Comparison of ENCODE assay signal across 8 cellular contexts in the genomic region with DNA sequence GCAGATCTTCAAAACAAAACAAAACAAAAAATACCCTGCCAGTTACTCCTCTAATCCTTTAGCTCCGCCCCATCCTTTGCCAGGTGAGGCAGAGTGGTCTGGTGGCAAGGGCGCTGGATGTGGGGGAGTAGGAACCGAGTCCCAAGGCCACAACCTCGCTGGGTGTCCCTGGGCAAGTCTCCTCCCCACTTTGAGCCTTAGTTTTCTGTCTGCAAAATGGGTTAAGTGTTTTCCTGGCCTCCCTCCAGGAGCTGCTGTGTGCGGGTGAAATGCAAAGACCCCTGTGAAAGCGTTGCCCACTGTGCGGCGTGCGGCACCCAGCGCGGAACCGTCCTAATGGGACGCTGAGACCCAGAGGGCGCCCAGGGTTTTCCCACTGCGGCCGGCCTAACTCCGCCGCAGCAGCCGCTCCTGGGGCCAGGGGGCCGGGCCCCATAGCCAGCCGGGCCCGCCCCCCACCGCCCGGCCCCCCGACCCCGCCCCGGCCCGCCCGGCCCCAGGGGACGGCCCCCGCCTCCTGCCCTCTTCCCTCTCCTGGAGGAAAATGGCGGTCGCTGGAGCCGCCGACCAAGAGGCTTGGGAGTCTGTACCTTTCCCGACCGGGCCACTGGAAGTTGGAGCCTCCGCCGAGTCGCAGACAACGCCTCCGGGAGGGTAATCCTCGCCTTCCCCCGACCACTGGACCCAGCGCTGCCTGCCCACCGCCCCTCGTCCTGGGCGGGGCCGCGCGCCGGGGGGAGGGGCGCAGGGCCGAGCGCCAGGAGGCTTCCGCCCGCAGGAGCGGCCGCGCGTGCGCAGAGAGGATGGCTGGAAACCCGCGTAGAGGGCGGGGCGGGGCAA. TPM values are rescaled to one million over a fixed set of nuclear protein-coding genes. Genes with fewer than 3 reads are reported as not detected.
DNase-seq lines count a peak whose midpoint lies in the region; ATAC-seq, FAIRE-seq and TF ChIP-seq lines count a peak whose summit lies in the region.

A gene with protein sequence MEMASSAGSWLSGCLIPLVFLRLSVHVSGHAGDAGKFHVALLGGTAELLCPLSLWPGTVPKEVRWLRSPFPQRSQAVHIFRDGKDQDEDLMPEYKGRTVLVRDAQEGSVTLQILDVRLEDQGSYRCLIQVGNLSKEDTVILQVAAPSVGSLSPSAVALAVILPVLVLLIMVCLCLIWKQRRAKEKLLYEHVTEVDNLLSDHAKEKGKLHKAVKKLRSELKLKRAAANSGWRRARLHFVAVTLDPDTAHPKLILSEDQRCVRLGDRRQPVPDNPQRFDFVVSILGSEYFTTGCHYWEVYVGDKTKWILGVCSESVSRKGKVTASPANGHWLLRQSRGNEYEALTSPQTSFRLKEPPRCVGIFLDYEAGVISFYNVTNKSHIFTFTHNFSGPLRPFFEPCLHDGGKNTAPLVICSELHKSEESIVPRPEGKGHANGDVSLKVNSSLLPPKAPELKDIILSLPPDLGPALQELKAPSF (plus strand): TSS at position 523 of the 840 bp plus-strand sequence. CDS start 13,327 bp downstream, outside the sequence.
A gene with protein sequence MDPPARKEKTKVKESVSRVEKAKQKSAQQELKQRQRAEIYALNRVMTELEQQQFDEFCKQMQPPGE (minus strand): TSS at position 798 of the 840 bp plus-strand sequence. CDS start 853 bp downstream, outside the sequence.

- H3K4me2 ChIP-seq in SK-N-SH: peak within 1 kb of the TSS; percentile 87

- H3K27me3 ChIP-seq in SK-N-SH (ENCODE audit: insufficient read depth) (no peaks in the 10 kb centered on the region), pancreas (no peaks in the 10 kb centered on the region), thymus (ENCODE audit: control insufficient read depth, insufficient read depth) (no peaks in the 10 kb centered on the region)

- H3K27ac ChIP-seq in SK-N-SH (ENCODE audit: low read depth in 2 of 2, low read length in 1 of 2): peak within 1 kb of the TSS; percentile 98 to 99
- H3K27ac ChIP-seq in pancreas: peak within 1 kb of the TSS; percentile 88 to 97 (median 93)
- H3K27ac ChIP-seq in thymus (ENCODE audit: low read depth): peak within 1 kb of the TSS; percentile 99

- H3K4me1 ChIP-seq in SK-N-SH (ENCODE audit: control insufficient read depth in 1 of 2, insufficient read depth in 2 of 2, low read depth in 1 of 2, low read length in 1 of 2): peaks cover 9 to 12% of the 10 kb centered on the region in 2 experiments; a peak in 2 of 4 replicates
- H3K4me1 ChIP-seq in pancreas: peaks cover 0 to 24% (median 7%) of the 10 kb centered on the region in 3 donors
- no peaks in the 10 kb centered on the region for H3K4me1 ChIP-seq in thymus (ENCODE audit: control insufficient read depth, insufficient read depth, low read length)

- no peak for FAIRE-seq in pancreas (lab: Jason Lieb, UNC)

- TF ChIP-seq EP300 in SK-N-SH (IDR thresholded peaks at IDR 0.05; ENCODE audit: borderline replicate concordance in 1 of 2, low read depth in 1 of 2, low read length in 1 of 2): 0 out of 4 replicates have a peak, but pooled peaks of 1 of the 2 experiments have one; percentile 14

- H3K79me2 ChIP-seq in SK-N-SH (ENCODE audit: insufficient read depth): peaks cover 30% of the 10 kb centered on the region

- peaks cover 4% of the 10 kb centered on the region; the same call in 1 of the 2 replicates for H3K9me3 Mint-ChIP-seq in HFFc6
- H3K9me3 Mint-ChIP-seq in activated naive CD4-positive, alpha-beta T cell treated with anti-CD3 and anti-CD28 coated beads, Interleukin-2, amount 50 U/mL, for 72 hours: no peaks in the 10 kb centered on the region

- H2AFZ ChIP-seq in SK-N-SH (ENCODE audit: low read depth): peak within 1 kb of the TSS; percentile 94

- H4K20me1 ChIP-seq in SK-N-SH (ENCODE audit: insufficient read depth): no peaks in the 10 kb centered on the region

- peak within 1 kb of the TSS; percentile 98 for H3K9ac ChIP-seq in SK-N-SH

- peaks cover 4% of the 10 kb centered on the region for H3F3A ChIP-seq in SK-N-SH (replicated peaks; ENCODE audit: insufficient read depth)

- H3K27ac Mint-ChIP-seq in HFFc6: peak within 1 kb of the TSS; percentile 81
- peak within 1 kb of the TSS; percentile 67 to 80 for H3K27ac Mint-ChIP-seq in activated naive CD4-positive, alpha-beta T cell treated with anti-CD3 and anti-CD28 coated beads, Interleukin-2, amount 50 U/mL, for 72 hours

- peak; percentile 90 to 91 for ATAC-seq in activated naive CD4-positive, alpha-beta T cell treated with anti-CD3 and anti-CD28 coated beads, Interleukin-2, amount 50 U/mL, for 72 hours
- ATAC-seq in pancreas: peak; percentile 95 to 99 (median 97)

- H3K9me2 ChIP-seq in SK-N-SH: no peaks in the 10 kb centered on the region

- peaks cover 50% of the 10 kb centered on the region for H3K4me1 Mint-ChIP-seq in HFFc6 (ENCODE audit: low read depth)

- POLR2A ChIA-PET in SK-N-SH (lab: Yijun Ruan, JAX): interaction anchor here (0.7 to 1.5 kb wide), 6 partner anchors 17 to 257 kb away, joined by 3 to 5 read pairs (median 3); partner anchors contain the start of gene ZNF691

- TF ChIP-seq CTCF in HFFc6 (IDR thresholded peaks at IDR 0.05) (peak; percentile 11; the same call in 1 of the 2 replicates), SK-N-SH (IDR thresholded peaks at IDR 0.05) (no peak), pancreas (IDR thresholded peaks at IDR 0.05) (no peak)

- intact Hi-C loops in head of caudate nucleus (cut with DNase I) (loop anchor here (5.0 kb wide), 1 partner anchor 50 kb away; the partner anchor contains the start of genes C1orf50 and P3H1), pancreas (cut with DNase I) (no loop called here)

- H3K36me3 ChIP-seq in SK-N-SH (replicated peaks in 1 of 2; ENCODE audit: control insufficient read depth in 1 of 2, insufficient read depth in 2 of 2, low read length in 1 of 2) (peaks cover 0 to 10% of the 10 kb centered on the region in 2 experiments), pancreas (no peaks in the 10 kb centered on the region), thymus (ENCODE audit: control insufficient read depth, insufficient read depth) (peaks cover 5% of the 10 kb centered on the region)

- H3K36me3 Mint-ChIP-seq in HFFc6 (ENCODE audit: low read depth): peaks cover 14% of the 10 kb centered on the region
- H3K36me3 Mint-ChIP-seq in activated naive CD4-positive, alpha-beta T cell treated with anti-CD3 and anti-CD28 coated beads, Interleukin-2, amount 50 U/mL, for 72 hours: peaks cover 0 to 5% of the 10 kb centered on the region in 2 donors

- CTCF ChIA-PET in SK-N-SH (lab: Yijun Ruan, JAX): interaction anchor here (1.2 to 1.9 kb wide), 6 partner anchors 10 to 97 kb away, joined by 3 to 7 read pairs (median 6); partner anchors contain the start of gene ZNF691

- DNase-seq in GM04504 (ENCODE audit: low read depth) (peak; percentile 73), HFFc6 (peak; percentile 80), NAMALWA (ENCODE audit: low spot score) (peak; percentile 93), SK-N-SH (peak; percentile 98), head of caudate nucleus (peak; percentile 76 to 98 (median 95)), pancreas (peak; percentile 88 to 99 (median 96))
- DNase-seq in activated naive CD4-positive, alpha-beta T cell treated with anti-CD3 and anti-CD28 coated beads, Interleukin-2, amount 50 U/mL, for 72 hours (ENCODE audit: low spot score in 2 of 2): peak; percentile 95 to 96

- H3K4me3 ChIP-seq in SK-N-SH (ENCODE audit: low read depth in 2 of 2, low read length in 1 of 2): peak within 1 kb of the TSS; percentile 76 to 85
- peak within 1 kb of the TSS; percentile 55 to 69 (median 64) for H3K4me3 ChIP-seq in pancreas
- H3K4me3 ChIP-seq in thymus (ENCODE audit: low read length): peak within 1 kb of the TSS; percentile 93

- peak within 1 kb of the TSS; percentile 88 for H3K4me3 Mint-ChIP-seq in HFFc6

- H3K27me3 Mint-ChIP-seq in HFFc6 (ENCODE audit: insufficient read depth): no peaks in the 10 kb centered on the region

- no peaks in the 10 kb centered on the region for H3K9me3 ChIP-seq in SK-N-SH
- no peaks in the 10 kb centered on the region for H3K9me3 ChIP-seq in pancreas
- no peaks in the 10 kb centered on the region for H3K9me3 ChIP-seq in thymus (ENCODE audit: control insufficient read depth)

- no peak for TF ChIP-seq RAD21 in SK-N-SH (IDR thresholded peaks at IDR 0.05; ENCODE audit: low read length)

- WGBS in SK-N-SH (ENCODE audit: low lambda C conversion rate): 3% methylated on average over 5 of the region's 66 CpGs
- WGBS in pancreas, 2 donors: 1% methylated on average over 49 to 66 of the region's 66 CpGs
- WGBS in thymus: 1% methylated on average over 66 of the region's 66 CpGs

TF ChIP-seq in SK-N-SH, 30 proteins besides CTCF, POLR2A, EP300 and RAD21 (continues in another document):
- TF ChIP-seq SIN3A (IDR thresholded peaks at IDR 0.05; ENCODE audit: borderline replicate concordance, low read depth, low read length) (no peak; the same call in 1 of the 2 replicates), FOXM1 (IDR thresholded peaks at IDR 0.05; ENCODE audit: low read depth) (no peak), TEAD4 (IDR thresholded peaks at IDR 0.05; ENCODE audit: borderline replicate concordance, insufficient read depth) (no peak)

RNA-seq across cellular contexts. Expression of the first gene that starts in this region (rescaled TPM):
- 10 to 100 TPM in 3 of 6 experiments, 1 to 10 TPM in 3; 8.9 to 12.3 (median 10.4) TPM for total RNA-seq in HFFc6 (2021; fragmentation: NEBNext Ultra II Directional; extraction: Animal tissue kit (Norgen Biotek cat#: 25700))
- polyA plus RNA-seq in SK-N-SH (2012; rRNA removed): 10.4 and 13.4 TPM in 2 replicates
- polyA plus RNA-seq in SK-N-SH (2012; cell fraction: cytosol; rRNA removed): 9.8 and 10.9 TPM in 2 replicates
- 18.7 and 27.2 TPM in 2 replicates for polyA plus RNA-seq in SK-N-SH (2012; cell fraction: nucleus; rRNA removed)
- total RNA-seq in activated naive CD4-positive, alpha-beta T cell treated with anti-CD3 and anti-CD28 coated beads, Interleukin-2, amount 50 U/mL, for 72 hours: 1 to 10 TPM; 4.3 to 5.0 TPM
- 10 to 100 TPM in 1 of 6 donors, 1 to 10 TPM in 5; 7.0 to 11.2 (median 8.5) TPM for total RNA-seq in pancreas
- polyA plus RNA-seq in pancreas: 1 to 10 TPM; 4.8 to 9.2 TPM
- polyA plus RNA-seq in thymus: 5.0 TPM

RNA-seq across cellular contexts. Expression of the second gene that starts in this region (rescaled TPM):
- 10 to 100 TPM in 5 of 6 experiments, 1 to 10 TPM in 1; 9.6 to 17.8 (median 14.7) TPM for total RNA-seq in HFFc6 (2021; fragmentation: NEBNext Ultra II Directional; extraction: Animal tissue kit (Norgen Biotek cat#: 25700))
- polyA plus RNA-seq in SK-N-SH (2012; rRNA removed) (18.6 and 20.2 TPM in 2 replicates), pancreas (10 to 100 TPM; 12.3 to 25.5 TPM), thymus (65.1 TPM)
- 25.2 and 31.0 TPM in 2 replicates for polyA plus RNA-seq in SK-N-SH (2012; cell fraction: cytosol; rRNA removed)
- polyA plus RNA-seq in SK-N-SH (2012; cell fraction: nucleus; rRNA removed): 5.1 and 5.2 TPM in 2 replicates
- 10 to 100 TPM; 15.8 to 30.6 TPM for total RNA-seq in activated naive CD4-positive, alpha-beta T cell treated with anti-CD3 and anti-CD28 coated beads, Interleukin-2, amount 50 U/mL, for 72 hours
- 1 to 10 TPM; 3.2 to 9.7 (median 5.1) TPM for total RNA-seq in pancreas

Comparison
In these comparisons a context has a peak if more than half of its experiments do, and no peak if none do; other contexts are left out.
1. Peak in every context shown above with its lines: DNase-seq, ATAC-seq, H3K4me3 ChIP-seq and H3K27ac ChIP-seq.